8 cellular contexts compared by ENCODE assay signal in the genomic region with DNA sequence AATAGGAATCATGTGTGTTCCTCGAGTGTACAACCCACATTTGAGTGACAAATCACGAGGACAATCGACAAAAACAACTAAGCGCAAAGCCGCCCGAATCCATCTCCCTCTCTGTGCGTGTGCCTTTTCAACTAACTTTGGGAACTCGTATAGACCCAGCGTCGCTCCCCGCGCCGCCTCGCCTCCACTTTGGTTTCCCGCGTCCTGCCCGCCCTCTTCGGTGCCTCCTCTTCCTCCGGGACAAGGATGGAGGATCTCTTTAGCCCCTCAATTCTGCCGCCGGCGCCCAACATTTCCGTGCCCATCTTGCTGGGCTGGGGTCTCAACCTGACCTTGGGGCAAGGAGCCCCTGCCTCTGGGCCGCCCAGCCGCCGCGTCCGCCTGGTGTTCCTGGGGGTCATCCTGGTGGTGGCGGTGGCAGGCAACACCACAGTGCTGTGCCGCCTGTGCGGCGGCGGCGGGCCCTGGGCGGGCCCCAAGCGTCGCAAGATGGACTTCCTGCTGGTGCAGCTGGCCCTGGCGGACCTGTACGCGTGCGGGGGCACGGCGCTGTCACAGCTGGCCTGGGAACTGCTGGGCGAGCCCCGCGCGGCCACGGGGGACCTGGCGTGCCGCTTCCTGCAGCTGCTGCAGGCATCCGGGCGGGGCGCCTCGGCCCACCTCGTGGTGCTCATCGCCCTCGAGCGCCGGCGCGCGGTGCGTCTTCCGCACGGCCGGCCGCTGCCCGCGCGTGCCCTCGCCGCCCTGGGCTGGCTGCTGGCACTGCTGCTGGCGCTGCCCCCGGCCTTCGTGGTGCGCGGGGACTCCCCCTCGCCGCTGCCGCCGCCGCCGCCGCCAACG. TPM values are rescaled to one million over a fixed set of nuclear protein-coding genes. Genes with fewer than 3 reads are reported as not detected.
A peak's percentile ranks its signal among the peaks of the same experiment; 100 is the strongest.
DNase-seq lines count a peak whose midpoint lies in the region; ATAC-seq and TF ChIP-seq lines count a peak whose summit lies in the region.

Gene GPR150, plus strand, starts transcription at position 58 of the 840 bp plus-strand sequence. Its CDS starts 189 bp downstream, at position 247.

- H3K4me3 Mint-ChIP-seq in Caco-2 (ENCODE audit: unreplicated experiment) = peak within 1 kb of the TSS; percentile 73

- peak within 1 kb of the TSS; percentile 74 for H3K9ac ChIP-seq in skeletal muscle satellite cell (ENCODE audit: low read depth, low read length)

- H3K9me3 ChIP-seq in Caco-2 = no peaks in the 10 kb centered on the region
- no peaks in the 10 kb centered on the region for H3K9me3 ChIP-seq in iPS DF 6.9 (ENCODE audit: control insufficient read depth, insufficient read depth, low read length)
- H3K9me3 ChIP-seq in skeletal muscle satellite cell (replicated peaks; ENCODE audit: low read length) = no peaks in the 10 kb centered on the region

- H3K27me3 ChIP-seq in Caco-2 (replicated peaks; ENCODE audit: control insufficient read depth, insufficient read depth, low read length) = no peaks in the 10 kb centered on the region
- peaks cover 24% of the 10 kb centered on the region for H3K27me3 ChIP-seq in iPS DF 6.9 (ENCODE audit: control insufficient read depth, insufficient read depth, low read length)
- peaks cover 5% of the 10 kb centered on the region for H3K27me3 ChIP-seq in skeletal muscle satellite cell (ENCODE audit: control insufficient read depth, insufficient read depth, low read length)

- ATAC-seq in GM19328 (IDR thresholded peaks at IDR 0.05; ENCODE audit: unreplicated experiment) (peak; percentile 56), HG03460 (IDR thresholded peaks at IDR 0.05; ENCODE audit: unreplicated experiment) (peak; percentile 64), SK-N-SH treated with all-trans-retinoic acid at 6 μM for 48 hours (peak; percentile 77)

- H3K27me3 Mint-ChIP-seq in Caco-2 (ENCODE audit: insufficient read depth, unreplicated experiment) = peaks cover 11% of the 10 kb centered on the region

- no peaks in the 10 kb centered on the region for H3K36me3 ChIP-seq in Caco-2 (ENCODE audit: control insufficient read depth, insufficient read depth, low read length)
- no peaks in the 10 kb centered on the region for H3K36me3 ChIP-seq in iPS DF 6.9 (ENCODE audit: control insufficient read depth, insufficient read depth, low read length)
- H3K36me3 ChIP-seq in skeletal muscle satellite cell (ENCODE audit: insufficient read depth, low read length) = no peaks in the 10 kb centered on the region

- no CpG with 5 or more reads among the region's 85 CpGs for WGBS in iPS DF 6.9 (ENCODE audit: insufficient coverage, insufficient read length)

- peak within 1 kb of the TSS; percentile 78 for H3K4me3 ChIP-seq in Caco-2 (ENCODE audit: low read depth, low read length)
- peak within 1 kb of the TSS; percentile 55; the same call in 1 of the 2 replicates for H3K4me3 ChIP-seq in iPS DF 6.9 (ENCODE audit: low read length)
- H3K4me3 ChIP-seq in skeletal muscle satellite cell (ENCODE audit: low read length) = peak within 1 kb of the TSS; percentile 78

- TF ChIP-seq CTCF in Caco-2 (IDR thresholded peaks at IDR 0.05; ENCODE audit: insufficient read depth in 1 of 2, low read depth in 1 of 2, low read length in 1 of 2, severe bottlenecking in 1 of 2, unreplicated experiment in 1 of 2) = peak in 1 of 2 experiments; percentile 3

- H3K4me2 ChIP-seq in skeletal muscle satellite cell (ENCODE audit: low read length) = peak within 1 kb of the TSS; percentile 99

- H3K27ac Mint-ChIP-seq in Caco-2 (ENCODE audit: unreplicated experiment) = peak within 1 kb of the TSS; percentile 6

- intact Hi-C loops in Caco-2 (cut with micrococcal nuclease; ENCODE audit: unreplicated experiment) = loop anchor here (1.0 kb wide), 1 partner anchor 65 kb away; the partner anchor contains the start of gene ARSK

- DNase-seq in Caco-2 = peak; percentile 69 to 80
- peak; percentile 17 for DNase-seq in activated naive CD8-positive, alpha-beta T cell treated with anti-CD3 and anti-CD28 coated beads, Interleukin-2, amount 50 U/mL, for 16 hours (ENCODE audit: low read depth, low spot score)
- no peak for DNase-seq in iPS DF 6.9 (ENCODE audit: low read depth, low spot score)
- no peak for DNase-seq in globus pallidus (ENCODE audit: low spot score)

- H3K4me1 ChIP-seq in Caco-2 (no peaks in the 10 kb centered on the region), iPS DF 6.9 (ENCODE audit: control insufficient read depth, insufficient read depth, low read length) (no peaks in the 10 kb centered on the region), skeletal muscle satellite cell (ENCODE audit: control insufficient read depth, insufficient read depth, low read length) (peaks cover 34% of the 10 kb centered on the region)

- no peak within 1 kb of the TSS for H3K27ac ChIP-seq in iPS DF 6.9 (ENCODE audit: low read length)

- no TSS peak for BruUV-seq in Caco-2 (replicated peaks; lab: Mats Ljungman, UMichigan)

- no peaks in the 10 kb centered on the region for H3K4me1 Mint-ChIP-seq in Caco-2 (ENCODE audit: low read depth, unreplicated experiment)

- POLR2A ChIA-PET in Caco-2 (lab: Charles Lee) = interaction anchor here (0.6 kb wide), 1 partner anchor 1536 kb away, joined by 11 read pairs; no protein-coding TSS in a partner anchor

- H3K9me3 Mint-ChIP-seq in Caco-2 (ENCODE audit: unreplicated experiment) = no peaks in the 10 kb centered on the region

- no peaks in the 10 kb centered on the region for H3K36me3 Mint-ChIP-seq in Caco-2 (ENCODE audit: insufficient read depth, unreplicated experiment)

- CTCF ChIA-PET in Caco-2 (lab: Charles Lee) = no interaction called here

TF ChIP-seq in SK-N-SH treated with all-trans-retinoic acid at 6 μM for 48 hours, 23 proteins besides CTCF, POLR2A, EP300 and RAD21:
- no peak for TF ChIP-seq SNAI2 (CRISPR knock-in tag; IDR thresholded peaks at IDR 0.05)
- TF ChIP-seq POU6F1 (CRISPR knock-in tag; IDR thresholded peaks at IDR 0.05; ENCODE audit: borderline replicate concordance, low read depth) = no peak
- TF ChIP-seq TOX (CRISPR knock-in tag; IDR thresholded peaks at IDR 0.05; ENCODE audit: borderline replicate concordance) = no peak
- no peak for TF ChIP-seq CSDC2 (CRISPR knock-in tag; IDR thresholded peaks at IDR 0.05)
- TF ChIP-seq ZNF70 (CRISPR knock-in tag; IDR thresholded peaks at IDR 0.05) = no peak
- no peak for TF ChIP-seq ESRRG (CRISPR knock-in tag; IDR thresholded peaks at IDR 0.05)
- no peak for TF ChIP-seq ARNTL (CRISPR knock-in tag; IDR thresholded peaks at IDR 0.05; ENCODE audit: borderline replicate concordance, low read depth)
- TF ChIP-seq, protein P1, sequence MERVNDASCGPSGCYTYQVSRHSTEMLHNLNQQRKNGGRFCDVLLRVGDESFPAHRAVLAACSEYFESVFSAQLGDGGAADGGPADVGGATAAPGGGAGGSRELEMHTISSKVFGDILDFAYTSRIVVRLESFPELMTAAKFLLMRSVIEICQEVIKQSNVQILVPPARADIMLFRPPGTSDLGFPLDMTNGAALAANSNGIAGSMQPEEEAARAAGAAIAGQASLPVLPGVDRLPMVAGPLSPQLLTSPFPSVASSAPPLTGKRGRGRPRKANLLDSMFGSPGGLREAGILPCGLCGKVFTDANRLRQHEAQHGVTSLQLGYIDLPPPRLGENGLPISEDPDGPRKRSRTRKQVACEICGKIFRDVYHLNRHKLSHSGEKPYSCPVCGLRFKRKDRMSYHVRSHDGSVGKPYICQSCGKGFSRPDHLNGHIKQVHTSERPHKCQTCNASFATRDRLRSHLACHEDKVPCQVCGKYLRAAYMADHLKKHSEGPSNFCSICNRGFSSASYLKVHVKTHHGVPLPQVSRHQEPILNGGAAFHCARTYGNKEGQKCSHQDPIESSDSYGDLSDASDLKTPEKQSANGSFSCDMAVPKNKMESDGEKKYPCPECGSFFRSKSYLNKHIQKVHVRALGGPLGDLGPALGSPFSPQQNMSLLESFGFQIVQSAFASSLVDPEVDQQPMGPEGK (CRISPR knock-in tag; IDR thresholded peaks at IDR 0.05; ENCODE audit: borderline replicate concordance) = no peak
- no peak for TF ChIP-seq BACH2 (CRISPR knock-in tag; IDR thresholded peaks at IDR 0.05; ENCODE audit: borderline replicate concordance)
- TF ChIP-seq ISL1 (CRISPR knock-in tag; IDR thresholded peaks at IDR 0.05) = no peak
- TF ChIP-seq OSR1 (CRISPR knock-in tag; IDR thresholded peaks at IDR 0.05) = no peak
- TF ChIP-seq, protein P2, sequence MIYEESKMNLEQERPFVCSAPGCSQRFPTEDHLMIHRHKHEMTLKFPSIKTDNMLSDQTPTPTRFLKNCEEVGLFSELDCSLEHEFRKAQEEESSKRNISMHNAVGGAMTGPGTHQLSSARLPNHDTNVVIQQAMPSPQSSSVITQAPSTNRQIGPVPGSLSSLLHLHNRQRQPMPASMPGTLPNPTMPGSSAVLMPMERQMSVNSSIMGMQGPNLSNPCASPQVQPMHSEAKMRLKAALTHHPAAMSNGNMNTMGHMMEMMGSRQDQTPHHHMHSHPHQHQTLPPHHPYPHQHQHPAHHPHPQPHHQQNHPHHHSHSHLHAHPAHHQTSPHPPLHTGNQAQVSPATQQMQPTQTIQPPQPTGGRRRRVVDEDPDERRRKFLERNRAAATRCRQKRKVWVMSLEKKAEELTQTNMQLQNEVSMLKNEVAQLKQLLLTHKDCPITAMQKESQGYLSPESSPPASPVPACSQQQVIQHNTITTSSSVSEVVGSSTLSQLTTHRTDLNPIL (CRISPR knock-in tag; IDR thresholded peaks at IDR 0.05; ENCODE audit: low read depth) = no peak
- no peak for TF ChIP-seq GLIS3 (CRISPR knock-in tag; IDR thresholded peaks at IDR 0.05)
- TF ChIP-seq ZNF8 (CRISPR knock-in tag; IDR thresholded peaks at IDR 0.05) = no peak

RNA-seq across cellular contexts. Expression of gene GPR150, which starts in this region (rescaled TPM):
- total RNA-seq in Caco-2 (2022) = 0.21 and 0.27 TPM in 2 replicates
- 0.22 and 0.25 TPM in 2 replicates for total RNA-seq in skeletal muscle satellite cell (2012; rRNA removed)

Comparison
In these comparisons a context has a peak if more than half of its experiments do, and no peak if none do; other contexts are left out.
1. Peak in DNase-seq and H3K4me3 ChIP-seq in Caco-2; RNA of the gene not detected or under 1 TPM.